Comparison of ENCODE assay signal across 29 cellular contexts in the genomic region with DNA sequence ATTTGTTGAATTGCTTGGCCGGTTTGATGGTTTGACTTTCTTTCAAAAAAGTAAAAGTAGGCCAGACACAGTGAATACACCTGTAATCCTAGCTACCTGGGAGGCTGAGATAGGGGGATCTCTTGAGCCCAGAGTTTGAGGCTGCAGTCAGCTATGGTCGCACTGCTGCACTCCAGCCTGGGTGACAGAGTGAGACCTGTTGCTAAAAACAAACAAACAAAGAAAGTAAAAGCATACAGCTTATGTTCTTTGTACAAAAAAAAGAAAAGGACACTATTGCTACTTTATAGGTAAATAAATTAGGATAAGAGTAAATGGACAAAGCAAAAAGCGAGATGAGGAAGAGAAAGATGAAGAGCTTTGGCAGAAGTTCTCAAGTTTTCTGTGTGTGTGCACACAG.
"Had no signal": no experiment of that assay in that cellular context is flagged by ENCODE, and none has a peak within 500 bp of the region (broad histone marks: within the 10 kb centered on the region; RNA-seq: fewer than 3 reads in every experiment).

No MANE protein-coding gene starts in this region.

- H3K27ac ChIP-seq: adrenal gland, ascending aorta, body of pancreas, brain microvascular endothelial cell, breast epithelium, cardiac muscle cell had no signal

- H3K36me3 ChIP-seq: adrenal gland, ascending aorta, brain microvascular endothelial cell, breast epithelium, cardiac muscle cell had no signal

- H3K4me3 ChIP-seq: adrenal gland, ascending aorta, body of pancreas, breast epithelium, cardiac muscle cell had no signal

- H3K4me1 ChIP-seq: ascending aorta, body of pancreas, breast epithelium had no signal

- H3K9me3 ChIP-seq: adrenal gland, ascending aorta, body of pancreas, breast epithelium had no signal

- DNase-seq: activated effector memory CD4-positive, alpha-beta T cell treated with anti-CD3 and anti-CD28 coated beads, Interleukin-2, amount 50 U/mL, for 16 hours; activated effector memory CD4-positive, alpha-beta T cell treated with Interleukin-2 at 50 U/mL for 16 hours; activated gamma-delta T cell; activated gamma-delta T cell treated with Interleukin-2 at 50 U/mL for 16 hours; activated naive CD4-positive, alpha-beta T cell; activated naive CD4-positive, alpha-beta T cell treated with anti-CD3 and anti-CD28 coated beads for 36 hours; activated naive CD4-positive, alpha-beta T cell treated with anti-CD3 and anti-CD28 coated beads, Interleukin-2, amount 10 ng/mL, durations not matched to agents 7 days and 5 days; activated naive CD4-positive, alpha-beta T cell treated with anti-CD3 and anti-CD28 coated beads, Interleukin-2, amount 50 U/mL, for 16 hours; activated naive CD4-positive, alpha-beta T cell treated with Interleukin-2 at 50 U/mL for 16 hours; activated naive CD8-positive, alpha-beta T cell treated with anti-CD3 and anti-CD28 coated beads for 36 hours; activated naive CD8-positive, alpha-beta T cell treated with anti-CD3 and anti-CD28 coated beads, Interleukin-2, amount 10 ng/mL, durations not matched to agents 7 days and 5 days; activated naive CD8-positive, alpha-beta T cell treated with anti-CD3 and anti-CD28 coated beads, Interleukin-2, amount 50 U/mL, for 24 hours; activated T-cell treated with anti-CD3 and anti-CD28 coated beads, Interleukin-2, amount 50 U/mL, for 24 hours; activated T-cell treated with anti-CD3 and anti-CD28 coated beads, Interleukin-2, amount 50 U/mL, for 4 hours; activated T-cell treated with anti-CD3 and anti-CD28 coated beads, Interleukin-2, amount 50 U/mL, for 48 hours; activated T-cell treated with anti-CD3 and anti-CD28 coated beads, Interleukin-2, amount 50 U/mL, for 72 hours; adrenal gland; amniotic stem cell; amygdala; anterior cingulate cortex; aorta; body of pancreas; brain microvascular endothelial cell; caudate nucleus; central memory CD4-positive, alpha-beta T cell; cerebellar nuclear complex had no signal
